In the genomic region with DNA sequence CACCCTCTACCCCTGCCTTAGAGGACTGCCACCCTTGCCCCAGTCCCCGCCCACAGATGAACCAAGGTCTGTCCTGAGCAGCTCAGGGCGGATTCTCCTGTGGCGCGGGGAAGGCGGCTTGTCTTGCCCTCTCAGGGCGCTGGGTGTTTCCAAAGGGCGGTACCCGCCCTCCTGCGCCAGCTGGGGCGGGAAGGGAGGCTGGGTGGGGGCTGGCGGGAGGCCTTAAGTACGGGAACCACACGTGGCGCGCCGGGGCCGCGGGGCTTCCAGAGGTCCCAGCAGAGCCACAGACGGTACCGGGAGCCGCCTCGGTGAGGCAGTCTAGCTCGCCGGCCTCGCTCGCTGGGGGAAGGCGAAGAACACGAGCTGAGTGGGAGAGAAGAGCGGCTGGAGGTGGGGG, we compare ENCODE assay signal across 8 cellular contexts.
DNase-seq lines count a peak whose midpoint lies in the region; ATAC-seq, FAIRE-seq and TF ChIP-seq lines count a peak whose summit lies in the region.
"Had no signal": no experiment of that assay in that cellular context is flagged by ENCODE, and none has a peak within 500 bp of the region (broad histone marks: within the 10 kb centered on the region; RNA-seq: fewer than 3 reads in every experiment).

No MANE protein-coding gene starts in this region.

- no peaks in the 10 kb centered on the region for H3K36me3 ChIP-seq in K562 (ENCODE audit: control insufficient read depth, insufficient read depth, low read length)
- H3K36me3 ChIP-seq in transverse colon = no peaks in the 10 kb centered on the region
- H3K36me3 ChIP-seq: SJSA1 had no signal

- H3K4me1 Mint-ChIP-seq in activated B cell treated with CpG ODN at 0.5 μM for 24 hours (peaks cover 23% of the 10 kb centered on the region), naive B cell (peaks cover 16 to 25% (median 18%) of the 10 kb centered on the region in 3 donors)

- no peak for FAIRE-seq in K562 (lab: Jason Lieb, UNC)

- no peaks in the 10 kb centered on the region for H3K9me1 ChIP-seq in K562 (ENCODE audit: control insufficient read depth, insufficient read depth, low read length)

- no peak for DNase-seq in activated B cell treated with CpG ODN at 0.5 μM for 24 hours
- no peak for DNase-seq in K562 (ENCODE audit: extremely low read depth in 1 of 4, low spot score in 3 of 4)
- peak; percentile 17 for DNase-seq in naive B cell
- peak; percentile 57 for DNase-seq in transverse colon
- no peak for DNase-seq in DMS 273 treated with DMSO at 0.1 percent for 48 hours (lab: John Stamatoyannopoulos, UW)
- no peak for DNase-seq in HT-29 (ENCODE audit: low spot score)
- DNase-seq in HEK293T (ENCODE audit: extremely low spot score) = no peak

- in situ Hi-C loops in K562 (cut with MboI) (no loop called here), transverse colon (cut with MboI; ENCODE audit: low pct_ligation_motif_present in 1 of 4, low pct_unique_long_range_greater_than_20kb in 1 of 4, low sequenced_read_pairs in 3 of 4) (loop anchor here in 1 of 4 donors (25.0 kb wide), 1 partner anchor 400 kb away; no protein-coding TSS in a partner anchor)

- H3K27ac Mint-ChIP-seq in activated B cell treated with CpG ODN at 0.5 μM for 24 hours = no peak overlapping the region
- H3K27ac Mint-ChIP-seq in naive B cell = peak overlapping the region in 2 of 6 donors; percentile 36 to 39

- no peaks in the 10 kb centered on the region for H3K9me3 ChIP-seq in K562 (replicated peaks; ENCODE audit: control insufficient read depth, insufficient read depth, low read depth, low read length)
- H3K9me3 ChIP-seq in transverse colon = no peaks in the 10 kb centered on the region
- H3K9me3 ChIP-seq: SJSA1 had no signal

- peaks cover 9% of the 10 kb centered on the region for H3K27me3 Mint-ChIP-seq in activated B cell treated with CpG ODN at 0.5 μM for 24 hours
- peaks cover 23 to 30% (median 28%) of the 10 kb centered on the region in 3 donors for H3K27me3 Mint-ChIP-seq in naive B cell

- intact Hi-C loops in activated B cell treated with CpG ODN at 0.5 μM for 24 hours (cut with micrococcal nuclease) (no loop called here), K562 (cut with micrococcal nuclease) (no loop called here), transverse colon (cut with DNase I; ENCODE audit: low total_unique reads) (loop anchor here (5.0 kb wide), 1 partner anchor 65 kb away; no protein-coding TSS in a partner anchor)

- TF ChIP-seq EP300 in K562 (IDR thresholded peaks at IDR 0.05; ENCODE audit: low read length) (no peak), transverse colon (IDR thresholded peaks at IDR 0.05; ENCODE audit: low read depth) (no peak)

- no peaks in the 10 kb centered on the region for H3K36me3 Mint-ChIP-seq in activated B cell treated with CpG ODN at 0.5 μM for 24 hours (ENCODE audit: low read depth)
- H3K36me3 Mint-ChIP-seq in naive B cell = peaks cover 0 to 7% of the 10 kb centered on the region in 2 donors

- H3K4me3 Mint-ChIP-seq in activated B cell treated with CpG ODN at 0.5 μM for 24 hours (no peak overlapping the region), naive B cell (peak overlapping the region in 6 of 8 donors; percentile 26 to 83 (median 59))

- H2AFZ ChIP-seq in K562 (ENCODE audit: low read depth, low read length) = no peak overlapping the region

- H3K9me3 Mint-ChIP-seq in activated B cell treated with CpG ODN at 0.5 μM for 24 hours = no peaks in the 10 kb centered on the region
- peaks cover 0 to 1% (median 0%) of the 10 kb centered on the region in 7 donors for H3K9me3 Mint-ChIP-seq in naive B cell

- TF ChIP-seq CTCF in activated B cell treated with CpG ODN at 0.5 μM for 24 hours (IDR thresholded peaks at IDR 0.05) (no peak), K562 (IDR thresholded peaks at IDR 0.05 in 2 of 3, conservative IDR thresholded peaks at IDR 0.05 in 1 of 3; ENCODE audit: insufficient read depth in 2 of 3, low read depth in 1 of 3, low read length in 3 of 3) (no peak), transverse colon (IDR thresholded peaks at IDR 0.05) (peak in 2 of 5 experiments; percentile 5 to 13)

- H4K20me1 ChIP-seq in K562 (replicated peaks; ENCODE audit: control insufficient read depth, insufficient read depth, low read length) = no peaks in the 10 kb centered on the region

- no peak overlapping the region for H3K4me3 ChIP-seq in K562
- H3K4me3 ChIP-seq in transverse colon = peak overlapping the region in 1 of 4 donors; percentile 25
- H3K4me3 ChIP-seq: SJSA1 had no signal

- 0 out of 5 replicates have a peak, but pooled peaks cover 0 to 4% of the 10 kb centered on the region in 2 experiments for H3K4me1 ChIP-seq in K562 (replicated peaks in 1 of 2; ENCODE audit: control insufficient read depth in 2 of 2, insufficient read depth in 2 of 2, low read length in 2 of 2)
- H3K4me1 ChIP-seq in transverse colon = peaks cover 0 to 8% (median 0%) of the 10 kb centered on the region in 4 donors

- H3K27me3 ChIP-seq in K562 (ENCODE audit: control insufficient read depth in 2 of 2, insufficient read depth in 2 of 2, low read length in 2 of 2) (peaks cover 0 to 20% of the 10 kb centered on the region in 2 experiments; a peak in 2 of 5 replicates), transverse colon (no peaks in the 10 kb centered on the region)
- H3K27me3 ChIP-seq: SJSA1 had no signal

- 3% methylated on average over 7 of the region's 29 CpGs for WGBS in K562 (ENCODE audit: insufficient coverage, low coverage, missing lambda C conversion rate)
- WGBS in transverse colon (ENCODE audit: low coverage in 1 of 2), 2 donors = 13 to 45% methylated on average over 3 to 28 of the region's 29 CpGs

- no peaks in the 10 kb centered on the region for H3K79me2 ChIP-seq in K562 (ENCODE audit: control insufficient read depth, insufficient read depth, low read length)

- H3K27ac ChIP-seq in K562 (ENCODE audit: extremely low read depth, low read depth, low read length) (no peak overlapping the region), transverse colon (no peak overlapping the region)
- H3K27ac ChIP-seq: SJSA1 had no signal

- no peak overlapping the region for H3K9ac ChIP-seq in K562 (ENCODE audit: insufficient read depth in 1 of 2, low read depth in 2 of 2, low read length in 2 of 2)

- no TSS peak for BruUV-seq in K562 (replicated peaks; lab: Mats Ljungman, UMichigan)

- no peak for TF ChIP-seq POLR2A in K562 (conservative IDR thresholded peaks at IDR 0.05)
- no peak for TF ChIP-seq POLR2A in transverse colon (IDR thresholded peaks at IDR 0.05)

- CTCF ChIA-PET in activated B cell treated with CpG ODN at 0.5 μM for 24 hours (lab: Charles Lee) = interaction anchor here (1.8 kb wide), 1 partner anchor 11 kb away, joined by 4 read pairs; no protein-coding TSS in a partner anchor
- CTCF ChIA-PET in K562 (lab: Yijun Ruan, JAX; ENCODE audit: low intra/inter-chr PET ratio) = no interaction called here
- CTCF ChIA-PET in HEK293T (lab: Yijun Ruan, JAX) = interaction anchor here (1.6 kb wide), 1 partner anchor 10 kb away, joined by 5 read pairs; no protein-coding TSS in a partner anchor

- H3K4me2 ChIP-seq in K562 (ENCODE audit: insufficient read depth, low read length) = no peak overlapping the region

- ATAC-seq in activated B cell treated with CpG ODN at 0.5 μM for 24 hours (ENCODE audit: low read depth) (peak; percentile 49), K562 (peak; percentile 35; the same call in 1 of the 3 replicates), naive B cell (ENCODE audit: low read depth in 2 of 2) (peak; percentile 73 to 74)

- no peak for TF ChIP-seq RAD21 in K562 (CRISPR knock-in tag; conservative IDR thresholded peaks at IDR 0.05 in 1 of 2, IDR thresholded peaks at IDR 0.05 in 1 of 2)

- POLR2A ChIA-PET in activated B cell treated with CpG ODN at 0.5 μM for 24 hours (lab: Charles Lee) (no interaction called here), K562 (lab: Yijun Ruan, JAX) (no interaction called here), HEK293T (lab: Yijun Ruan, JAX) (no interaction called here)

TF ChIP-seq in HEK293T, 16 proteins besides CTCF, POLR2A, EP300 and RAD21:
- no peak for TF ChIP-seq TARDBP (IDR thresholded peaks at IDR 0.05)

Comparison
In these comparisons a context has a peak if more than half of its experiments do, and no peak if none do; other contexts are left out.
1. DNase-seq: peak in naive B cell (single experiment) and transverse colon (single experiment); none in activated B cell treated with CpG ODN at 0.5 μM for 24 hours (single experiment), K562 (0 of 4), DMS 273 treated with DMSO at 0.1 percent for 48 hours (single experiment), HT-29 (single experiment) and HEK293T (single experiment).
2. Peak in every context shown above with its lines, with median percentiles within 50 percentile points of each other: ATAC-seq.